ENCODE assay signal across 1 cellular context in the genomic region with DNA sequence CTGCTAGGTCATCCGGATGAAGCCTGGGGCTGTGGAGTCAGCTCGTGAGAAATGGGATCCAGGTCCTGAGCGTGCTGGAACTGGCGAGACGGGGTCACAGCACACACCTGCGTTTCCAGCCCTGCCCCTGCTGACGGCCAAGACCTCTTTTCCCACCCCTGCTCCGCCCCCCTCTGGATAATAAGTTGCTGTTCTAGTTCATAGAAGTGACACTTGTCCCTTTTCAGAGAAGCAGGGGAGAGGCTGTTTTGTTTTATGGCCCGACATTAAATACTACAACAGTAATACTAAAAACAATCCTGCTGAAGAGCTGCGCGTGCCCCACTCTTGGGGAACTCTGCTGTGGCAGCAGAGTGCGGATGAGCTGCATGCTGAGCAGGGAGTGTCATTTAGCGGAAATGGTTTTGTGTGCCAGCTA.
TF ChIP-seq lines count a peak whose summit lies in the region.

No MANE protein-coding gene starts in this region.

TF ChIP-seq in neural cell, 6 proteins besides CTCF, POLR2A, EP300 and RAD21:
- TF ChIP-seq, protein P1, sequence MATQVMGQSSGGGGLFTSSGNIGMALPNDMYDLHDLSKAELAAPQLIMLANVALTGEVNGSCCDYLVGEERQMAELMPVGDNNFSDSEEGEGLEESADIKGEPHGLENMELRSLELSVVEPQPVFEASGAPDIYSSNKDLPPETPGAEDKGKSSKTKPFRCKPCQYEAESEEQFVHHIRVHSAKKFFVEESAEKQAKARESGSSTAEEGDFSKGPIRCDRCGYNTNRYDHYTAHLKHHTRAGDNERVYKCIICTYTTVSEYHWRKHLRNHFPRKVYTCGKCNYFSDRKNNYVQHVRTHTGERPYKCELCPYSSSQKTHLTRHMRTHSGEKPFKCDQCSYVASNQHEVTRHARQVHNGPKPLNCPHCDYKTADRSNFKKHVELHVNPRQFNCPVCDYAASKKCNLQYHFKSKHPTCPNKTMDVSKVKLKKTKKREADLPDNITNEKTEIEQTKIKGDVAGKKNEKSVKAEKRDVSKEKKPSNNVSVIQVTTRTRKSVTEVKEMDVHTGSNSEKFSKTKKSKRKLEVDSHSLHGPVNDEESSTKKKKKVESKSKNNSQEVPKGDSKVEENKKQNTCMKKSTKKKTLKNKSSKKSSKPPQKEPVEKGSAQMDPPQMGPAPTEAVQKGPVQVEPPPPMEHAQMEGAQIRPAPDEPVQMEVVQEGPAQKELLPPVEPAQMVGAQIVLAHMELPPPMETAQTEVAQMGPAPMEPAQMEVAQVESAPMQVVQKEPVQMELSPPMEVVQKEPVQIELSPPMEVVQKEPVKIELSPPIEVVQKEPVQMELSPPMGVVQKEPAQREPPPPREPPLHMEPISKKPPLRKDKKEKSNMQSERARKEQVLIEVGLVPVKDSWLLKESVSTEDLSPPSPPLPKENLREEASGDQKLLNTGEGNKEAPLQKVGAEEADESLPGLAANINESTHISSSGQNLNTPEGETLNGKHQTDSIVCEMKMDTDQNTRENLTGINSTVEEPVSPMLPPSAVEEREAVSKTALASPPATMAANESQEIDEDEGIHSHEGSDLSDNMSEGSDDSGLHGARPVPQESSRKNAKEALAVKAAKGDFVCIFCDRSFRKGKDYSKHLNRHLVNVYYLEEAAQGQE (IDR thresholded peaks at IDR 0.05; ENCODE audit: borderline replicate concordance), result peak; percentile 6
- TF ChIP-seq MXI1 (conservative IDR thresholded peaks at IDR 0.05; ENCODE audit: poor library complexity, severe bottlenecking) (no peak), SMC3 (conservative IDR thresholded peaks at IDR 0.05; ENCODE audit: poor library complexity) (peak; percentile 28), POLR2AphosphoS5 (IDR thresholded peaks at IDR 0.05) (peak; percentile 41), EZH2 (IDR thresholded peaks at IDR 0.05; ENCODE audit: borderline replicate concordance, insufficient read depth, low read length, poor library complexity, severe bottlenecking) (no peak), TAF1 (IDR thresholded peaks at IDR 0.05; ENCODE audit: low read depth) (no peak)
TF ChIP-seq in neural cell: peak in this region for 3.
